8 cellular contexts compared by ENCODE assay signal in genomic region chr5:152560508-152561137, GRCh38.
DNase-seq lines count a peak whose midpoint lies in the region; ATAC-seq and TF ChIP-seq lines count a peak whose summit lies in the region.

No MANE protein-coding gene starts in this region.

- peak; percentile 85 for ATAC-seq in HG02973 (IDR thresholded peaks at IDR 0.05; ENCODE audit: unreplicated experiment)
- ATAC-seq in right cardiac atrium, result peak; percentile 26 to 51

- DNase-seq in AG10803 (ENCODE audit: low read depth) (peak; percentile 66), GM13977 (ENCODE audit: low spot score) (peak; percentile 38), NCI-H2227 treated with DMSO at 0.1 percent for 48 hours (lab: John Stamatoyannopoulos, UW) (peak; percentile 40), amygdala (lab: John Stamatoyannopoulos, UW) (peak in 46 of 56 donors; percentile 2 to 86 (median 36)), right cardiac atrium (peak; percentile 52 to 81 (median 74)), sigmoid colon (no peak), GF-D8 (lab: John Stamatoyannopoulos, UW) (no peak)

- TF ChIP-seq EP300 in sigmoid colon (IDR thresholded peaks at IDR 0.05), result no peak

- H3K9me3 ChIP-seq in right cardiac atrium (ENCODE audit: control insufficient read depth, low read length), result no peaks in the 10 kb centered on the region
- no peaks in the 10 kb centered on the region for H3K9me3 ChIP-seq in sigmoid colon

- in situ Hi-C loops in GM13977 (cut with MboI; ENCODE audit: low pct_unique_long_range_greater_than_20kb, low sequenced_read_pairs, unreplicated experiment), result loop anchor here (10.0 to 25.0 kb wide), 2 partner anchors 577 to 1404 kb away; no protein-coding TSS in a partner anchor

- H3K36me3 ChIP-seq in sigmoid colon, result no peaks in the 10 kb centered on the region

- TF ChIP-seq CTCF in AG10803 (conservative IDR thresholded peaks at IDR 0.05; ENCODE audit: low read length) (peak; percentile 92), GM13977 (IDR thresholded peaks at IDR 0.05; ENCODE audit: extremely low read depth, insufficient read depth, missing control alignments) (peak; percentile 82), sigmoid colon (IDR thresholded peaks at IDR 0.05) (peak in 3 of 4 experiments; percentile 25 to 57 (median 45))

- 32% methylated on average over 6 of the region's 6 CpGs for WGBS in right cardiac atrium
- 21 to 33% methylated on average over 6 of the region's 6 CpGs for WGBS in sigmoid colon, 2 donors

- no peaks in the 10 kb centered on the region for H3K27me3 ChIP-seq in right cardiac atrium (ENCODE audit: control insufficient read depth, insufficient read depth)
- no peaks in the 10 kb centered on the region for H3K27me3 ChIP-seq in sigmoid colon

- H3K4me3 ChIP-seq in AG10803 (ENCODE audit: low read length) (no peak overlapping the region), right cardiac atrium (ENCODE audit: low read length) (no peak overlapping the region), sigmoid colon (no peak overlapping the region)

- no peak for TF ChIP-seq POLR2A in sigmoid colon (IDR thresholded peaks at IDR 0.05)

- intact Hi-C loops in right cardiac atrium (cut with DNase I), result loop anchor here in 3 of 4 donors (5.0 to 10.0 kb wide), 2 partner anchors 587 to 1404 kb away; no protein-coding TSS in a partner anchor
- intact Hi-C loops in sigmoid colon (cut with DNase I), result no loop called here

- no peak overlapping the region for H3K27ac ChIP-seq in right cardiac atrium (ENCODE audit: low read length)
- no peak overlapping the region for H3K27ac ChIP-seq in sigmoid colon

- no peaks in the 10 kb centered on the region for H3K4me1 ChIP-seq in right cardiac atrium (ENCODE audit: control insufficient read depth, insufficient read depth, low read length)
- no peaks in the 10 kb centered on the region for H3K4me1 ChIP-seq in sigmoid colon

Comparison
In these comparisons a context has a peak if more than half of its experiments do, and no peak if none do; other contexts are left out.
1. DNase-seq: peak in AG10803 (single experiment), GM13977 (single experiment), NCI-H2227 treated with DMSO at 0.1 percent for 48 hours (single experiment), amygdala (46 of 56) and right cardiac atrium (3 of 3); none in sigmoid colon (single experiment) and GF-D8 (single experiment).
2. Peak in every context shown above with its lines, with median percentiles within 50 percentile points of each other: CTCF ChIP-seq.